Comparison of ENCODE assay signal across 26 cellular contexts in genomic region chr14:94559638-94560290, GRCh38. TPM values are rescaled to one million over a fixed set of nuclear protein-coding genes. Genes with fewer than 3 reads are reported as not detected.
"Had no signal": no experiment of that assay in that cellular context is flagged by ENCODE, and none has a peak within 500 bp of the region (broad histone marks: within the 10 kb centered on the region; RNA-seq: fewer than 3 reads in every experiment).

No MANE protein-coding gene starts in this region.

- H3K4me3 ChIP-seq: cardiac muscle cell, skin epidermis, stomach, transverse colon had no signal

- H3K4me1 ChIP-seq: foreskin keratinocyte, transverse colon had no signal

- H3K27ac ChIP-seq: cardiac muscle cell, foreskin keratinocyte, skin epidermis, stomach, transverse colon had no signal

- H3K27me3 ChIP-seq: cardiac muscle cell, foreskin keratinocyte, stomach, transverse colon had no signal

- H3K36me3 ChIP-seq: cardiac muscle cell, stomach, transverse colon had no signal

- DNase-seq: activated CD4-positive, alpha-beta T cell treated with anti-CD3 and anti-CD28 coated beads, Interleukin-2, amount 50 U/mL, for 4 hours; activated effector memory CD4-positive, alpha-beta T cell treated with Interleukin-2 at 50 U/mL for 16 hours; activated naive CD4-positive, alpha-beta T cell treated with anti-CD3 and anti-CD28 coated beads for 36 hours; activated T-cell treated with anti-CD3 and anti-CD28 coated beads, Interleukin-2, amount 50 U/mL, for 48 hours; dermis blood vessel endothelial cell; effector CD8-positive, alpha-beta T cell; erythroblast; foreskin keratinocyte; glutamatergic neuron; hippocampal formation; kidney glomerular epithelial cell; mesenchymal stem cell; naive B cell; occipital lobe; stomach; T-helper 1 cell; T-helper 9 cell; transverse colon had no signal

- ATAC-seq: foreskin keratinocyte; stimulated activated memory B cell treated with anti-CD40 and anti-IgM and Interleukin-4, amounts not matched to agents 10 μg/mL and 1 μg/mL and 100 μg/mL, for 72 hours had no signal

RNA-seq across cellular contexts. Expression of gene SERPINA4, which starts 1.5 kb away (rescaled TPM):
- total RNA-seq: activated naive CD4-positive, alpha-beta T cell treated with anti-CD3 and anti-CD28 coated beads for 36 hours; cardiac muscle cell; dermis blood vessel endothelial cell; foreskin keratinocyte; lower leg skin; occipital lobe; temporal lobe; transverse colon had no signal
- polyA plus RNA-seq: cardiac muscle cell, foreskin keratinocyte, neural cell had no signal

RNA-seq across cellular contexts. Expression of gene SERPINA5, which starts 21.5 kb away (rescaled TPM):
- total RNA-seq: activated naive CD4-positive, alpha-beta T cell treated with anti-CD3 and anti-CD28 coated beads for 36 hours; cardiac muscle cell; foreskin keratinocyte; temporal lobe had no signal
- polyA plus RNA-seq: cardiac muscle cell, foreskin keratinocyte, neural cell had no signal

RNA-seq across cellular contexts. Expression of gene SERPINA12, which starts 50.5 kb away (rescaled TPM):
- total RNA-seq: activated naive CD4-positive, alpha-beta T cell treated with anti-CD3 and anti-CD28 coated beads for 36 hours; cardiac muscle cell; dermis blood vessel endothelial cell; foreskin keratinocyte; mucosa of gallbladder; occipital lobe; progenitor cell of endocrine pancreas; stomach; temporal lobe; transverse colon had no signal
- polyA plus RNA-seq: cardiac muscle cell, foreskin keratinocyte, neural cell had no signal

RNA-seq across cellular contexts. Expression of gene SERPINA3, which starts 52.4 kb away (rescaled TPM):
- total RNA-seq: activated naive CD4-positive, alpha-beta T cell treated with anti-CD3 and anti-CD28 coated beads for 36 hours; cardiac muscle cell; foreskin keratinocyte had no signal
- polyA plus RNA-seq: neural cell had no signal
